10 cellular contexts compared by ENCODE assay signal in the genomic region with DNA sequence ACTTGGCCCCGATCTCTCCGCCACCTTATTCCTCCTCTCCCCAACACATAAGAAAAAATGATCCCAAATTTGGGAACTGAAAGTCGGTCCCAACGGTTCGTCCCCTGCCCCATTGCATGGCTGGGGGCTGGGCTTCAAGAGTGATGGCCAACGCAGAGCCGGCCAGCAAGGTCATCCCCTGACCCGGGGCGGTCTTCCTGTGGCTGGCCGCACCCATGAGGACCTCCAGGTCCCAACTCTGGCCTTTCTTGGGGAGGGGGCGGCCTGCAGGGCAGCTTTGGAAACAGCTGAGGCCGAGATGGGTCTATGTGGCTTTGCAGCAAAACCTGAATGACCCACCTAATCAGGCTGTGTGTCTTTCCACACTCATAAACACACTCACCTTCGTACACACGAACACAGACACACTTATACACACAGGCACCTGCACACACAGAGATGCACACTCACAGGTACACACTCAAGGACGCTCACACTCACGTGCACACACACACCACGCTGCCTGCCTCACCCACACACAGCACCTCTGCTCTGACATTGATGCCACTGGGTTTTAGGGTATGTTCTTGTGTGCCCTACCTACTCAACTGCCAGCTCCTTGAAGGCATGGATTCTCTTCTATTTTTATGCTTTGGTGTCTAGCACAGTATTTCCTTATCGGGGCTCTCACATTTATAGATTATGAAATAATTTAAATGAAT. TPM values are rescaled to one million over a fixed set of nuclear protein-coding genes. Genes with fewer than 3 reads are reported as not detected.
A peak's percentile ranks its signal among the peaks of the same experiment; 100 is the strongest.
DNase-seq lines count a peak whose midpoint lies in the region; ATAC-seq, FAIRE-seq and TF ChIP-seq lines count a peak whose summit lies in the region.
"Had no signal": no experiment of that assay in that cellular context is flagged by ENCODE, and none has a peak within 500 bp of the region (broad histone marks: within the 10 kb centered on the region; RNA-seq: fewer than 3 reads in every experiment).

No MANE protein-coding gene starts in this region.

- H4K8ac ChIP-seq in trophoblast cell (ENCODE audit: low read depth, low read length), result no peak overlapping the region

- H3K79me1 ChIP-seq in trophoblast cell (ENCODE audit: low read length), result no peaks in the 10 kb centered on the region

- peak overlapping the region; percentile 23 for H2AFZ ChIP-seq in trophoblast cell (ENCODE audit: insufficient read depth, low read length, poor library complexity)

- peak overlapping the region; percentile 80 for H3K4me2 ChIP-seq in trophoblast cell (ENCODE audit: low read length)
- H3K4me2 ChIP-seq: KMS-11 had no signal

- no peak overlapping the region for H3K23ac ChIP-seq in trophoblast cell (ENCODE audit: low read length)

- H3K4me3 ChIP-seq in Peyer's patch, result peak overlapping the region; percentile 14 to 47 (median 32)
- H3K4me3 ChIP-seq in foreskin fibroblast (ENCODE audit: low read depth in 1 of 2, low read length in 2 of 2), result peak overlapping the region; percentile 46 to 55
- peak overlapping the region; percentile 18 for H3K4me3 ChIP-seq in trophoblast cell (ENCODE audit: low read depth, low read length)

- H3K4me1 ChIP-seq in Peyer's patch (no peaks in the 10 kb centered on the region), trophoblast cell (ENCODE audit: control insufficient read depth in 1 of 2, insufficient read depth in 2 of 2, low read length in 2 of 2) (peaks cover 3 to 7% of the 10 kb centered on the region in 2 experiments)

- no peak overlapping the region for H3K14ac ChIP-seq in trophoblast cell (ENCODE audit: low read length)

- TF ChIP-seq CTCF in Peyer's patch (IDR thresholded peaks at IDR 0.05) (no peak), foreskin fibroblast (IDR thresholded peaks at IDR 0.05; ENCODE audit: low read depth, low read length) (no peak)

- no peaks in the 10 kb centered on the region for H3K27me3 ChIP-seq in Peyer's patch
- H3K27me3 ChIP-seq in trophoblast cell (ENCODE audit: insufficient read depth, low read length), result no peaks in the 10 kb centered on the region

- no peaks in the 10 kb centered on the region for H3K36me3 ChIP-seq in Peyer's patch
- no peaks in the 10 kb centered on the region for H3K36me3 ChIP-seq in trophoblast cell (ENCODE audit: control insufficient read depth in 1 of 2, insufficient read depth in 2 of 2, low read length in 2 of 2)

- ATAC-seq in GM21529 (IDR thresholded peaks at IDR 0.05; ENCODE audit: unreplicated experiment), result no peak
- no peak for ATAC-seq in HG03378 (IDR thresholded peaks at IDR 0.05; ENCODE audit: unreplicated experiment)

- no peak overlapping the region for H4K91ac ChIP-seq in trophoblast cell (ENCODE audit: low read depth, low read length)

- TF ChIP-seq POLR2A in GM12892 (IDR thresholded peaks at IDR 0.05; ENCODE audit: low read depth, low read length) (no peak), Peyer's patch (IDR thresholded peaks at IDR 0.05) (no peak)

- H2AK5ac ChIP-seq in trophoblast cell (ENCODE audit: low read length), result no peak overlapping the region

- H3K9me3 ChIP-seq in Peyer's patch, result no peaks in the 10 kb centered on the region
- no peaks in the 10 kb centered on the region for H3K9me3 ChIP-seq in trophoblast cell (ENCODE audit: insufficient read depth, low read depth, low read length)

- no peak overlapping the region for H2BK5ac ChIP-seq in trophoblast cell (ENCODE audit: low read depth, low read length, poor library complexity)

- peak; percentile 90 for FAIRE-seq in GM12892 (lab: Jason Lieb, UNC)

- DNase-seq in GM12892 (ENCODE audit: insufficient read length) (no peak), Peyer's patch (no peak), foreskin fibroblast (no peak), trophoblast cell (no peak), DMS 273 (lab: John Stamatoyannopoulos, UW; ENCODE audit: unreplicated experiment) (no peak)
- DNase-seq in central memory CD4-positive, alpha-beta T cell, result no peak
- DNase-seq: activated CD8-positive, alpha-beta memory T cell treated with anti-CD3 and anti-CD28 coated beads, Interleukin-2, amount 50 U/mL, for 48 hours had no signal

- no peaks in the 10 kb centered on the region for H3K79me2 ChIP-seq in trophoblast cell (ENCODE audit: control insufficient read depth, insufficient read depth, low read length, poor library complexity)

- no peak overlapping the region for H2BK120ac ChIP-seq in trophoblast cell (ENCODE audit: insufficient read depth, low read length, poor library complexity)

- H4K12ac ChIP-seq in trophoblast cell (ENCODE audit: low read depth, low read length), result no peak overlapping the region

- no peak overlapping the region for H3K4ac ChIP-seq in trophoblast cell (ENCODE audit: low read depth, low read length)

- no peak overlapping the region for H3K9ac ChIP-seq in trophoblast cell (ENCODE audit: low read length)
- H3K9ac ChIP-seq: KMS-11 had no signal

- no peak overlapping the region for H2BK12ac ChIP-seq in trophoblast cell (ENCODE audit: low read length)

- no peak overlapping the region for H3K18ac ChIP-seq in trophoblast cell (ENCODE audit: low read length)

- H3K27ac ChIP-seq in Peyer's patch (no peak overlapping the region), trophoblast cell (ENCODE audit: low read depth, low read length) (no peak overlapping the region)
- H3K27ac ChIP-seq: KMS-11 had no signal

- WGBS in trophoblast cell (ENCODE audit: extremely low coverage, insufficient coverage, insufficient read length), result no CpG with 5 or more reads among the region's 18 CpGs

RNA-seq across cellular contexts. Expression of gene DYNLT5, which starts 0.6 kb away (rescaled TPM):
- not detected for polyA plus RNA-seq in GM12892 (2012; ENCODE audit: missing spikeins)
- 1 to 10 TPM in 1 of 4 donors, under 1 TPM in 1, not detected in 2; 0.88 to 4.1 TPM for total RNA-seq in Peyer's patch
- polyA plus RNA-seq in trophoblast cell (2013), result 0.03 TPM in 2 replicates

RNA-seq across cellular contexts. Expression of gene INSL5, which starts 48.3 kb away (rescaled TPM):
- not detected for polyA plus RNA-seq in GM12892 (2012; ENCODE audit: missing spikeins)
- total RNA-seq in Peyer's patch, result not detected
- polyA plus RNA-seq in trophoblast cell (2013), result not detected in 2 replicates
